Comparison of ENCODE assay signal across 14 cellular contexts in genomic region chr7:23074443-23075244, GRCh38. TPM values are rescaled to one million over a fixed set of nuclear protein-coding genes. Genes with fewer than 3 reads are reported as not detected.
DNase-seq lines count a peak whose midpoint lies in the region; ATAC-seq, FAIRE-seq and TF ChIP-seq lines count a peak whose summit lies in the region.
"Had no signal": no experiment of that assay in that cellular context is flagged by ENCODE, and none has a peak within 500 bp of the region (broad histone marks: within the 10 kb centered on the region; RNA-seq: fewer than 3 reads in every experiment).

No MANE protein-coding gene starts in this region.

- H3K9me3 ChIP-seq in ascending aorta, result no peaks in the 10 kb centered on the region
- H3K9me3 ChIP-seq in right lobe of liver, result no peaks in the 10 kb centered on the region
- H3K9me3 ChIP-seq in effector memory CD4-positive, alpha-beta T cell (ENCODE audit: control insufficient read depth, low read length), result no peaks in the 10 kb centered on the region
- H3K9me3 ChIP-seq in gastrocnemius medialis, result no peaks in the 10 kb centered on the region

- H3K9me3 Mint-ChIP-seq in WTC11, result no peaks in the 10 kb centered on the region
- H3K9me3 Mint-ChIP-seq: activated naive CD4-positive, alpha-beta T cell treated with anti-CD3 and anti-CD28 coated beads, Interleukin-2, amount 50 U/mL, for 72 hours; CD4-positive, alpha-beta T cell had no signal

- intact Hi-C loops in ascending aorta (cut with DNase I) (no loop called here), right lobe of liver (cut with DNase I) (no loop called here), gastrocnemius medialis (cut with DNase I; ENCODE audit: low total_unique reads) (no loop called here)

- H3K27ac Mint-ChIP-seq in WTC11, result no peak overlapping the region
- H3K27ac Mint-ChIP-seq: activated naive CD4-positive, alpha-beta T cell treated with anti-CD3 and anti-CD28 coated beads, Interleukin-2, amount 50 U/mL, for 72 hours; CD4-positive, alpha-beta T cell; naive thymus-derived CD4-positive, alpha-beta T cell had no signal

- H3K27me3 ChIP-seq in ascending aorta (no peaks in the 10 kb centered on the region), right lobe of liver (no peaks in the 10 kb centered on the region), gastrocnemius medialis (no peaks in the 10 kb centered on the region)
- no peaks in the 10 kb centered on the region for H3K27me3 ChIP-seq in effector memory CD4-positive, alpha-beta T cell (replicated peaks; ENCODE audit: control insufficient read depth, insufficient read depth, low read length, poor library complexity, severe bottlenecking)

- TF ChIP-seq CTCF in ascending aorta (IDR thresholded peaks at IDR 0.05), result no peak
- no peak for TF ChIP-seq CTCF in right lobe of liver (IDR thresholded peaks at IDR 0.05)
- no peak for TF ChIP-seq CTCF in WTC11 (IDR thresholded peaks at IDR 0.05)
- no peak for TF ChIP-seq CTCF in gastrocnemius medialis (IDR thresholded peaks at IDR 0.05 in 4 of 5, conservative IDR thresholded peaks at IDR 0.05 in 1 of 5)

- DNase-seq in NCI-H1105 (lab: John Stamatoyannopoulos, UW) (peak; percentile 51), ascending aorta (ENCODE audit: low spot score in 2 of 2) (no peak), right lobe of liver (no peak), WTC11 (ENCODE audit: low spot score) (no peak), C1 segment of cervical spinal cord (lab: John Stamatoyannopoulos, UW) (no peak), gastrocnemius medialis (no peak)
- DNase-seq in effector memory CD4-positive, alpha-beta T cell, result no peak
- DNase-seq: CD4-positive, alpha-beta T cell; naive thymus-derived CD4-positive, alpha-beta T cell; NCI-H524; SHP77 had no signal

- TF ChIP-seq POLR2A in right lobe of liver (IDR thresholded peaks at IDR 0.05) (no peak), gastrocnemius medialis (IDR thresholded peaks at IDR 0.05) (no peak)

- WGBS in right lobe of liver (ENCODE audit: insufficient coverage, low coverage, low lambda C conversion rate, missing lambda C conversion rate), result 22% methylated on average over 2 of the region's 2 CpGs

- peak; percentile 91 to 95 (median 93) for ATAC-seq in right lobe of liver
- ATAC-seq in WTC11, result no peak
- no peak for ATAC-seq in gastrocnemius medialis
- ATAC-seq: activated naive CD4-positive, alpha-beta T cell treated with anti-CD3 and anti-CD28 coated beads, Interleukin-2, amount 50 U/mL, for 72 hours; naive thymus-derived CD4-positive, alpha-beta T cell had no signal

- POLR2A ChIA-PET in WTC11 (lab: Charles Lee), result no interaction called here

- H3K4me1 Mint-ChIP-seq in WTC11, result peaks cover 27% of the 10 kb centered on the region
- H3K4me1 Mint-ChIP-seq: naive thymus-derived CD4-positive, alpha-beta T cell had no signal

- CTCF ChIA-PET in WTC11 (lab: Charles Lee), result no interaction called here

- peak; percentile 82 for FAIRE-seq in G401.6 (lab: Jason Lieb, UNC)
- FAIRE-seq: islet of Langerhans had no signal

- H3K36me3 Mint-ChIP-seq in WTC11, result no peaks in the 10 kb centered on the region
- H3K36me3 Mint-ChIP-seq: activated naive CD4-positive, alpha-beta T cell treated with anti-CD3 and anti-CD28 coated beads, Interleukin-2, amount 50 U/mL, for 72 hours; naive thymus-derived CD4-positive, alpha-beta T cell had no signal

- H3K4me3 ChIP-seq in ascending aorta (no peak overlapping the region), right lobe of liver (no peak overlapping the region), gastrocnemius medialis (no peak overlapping the region)
- no peak overlapping the region for H3K4me3 ChIP-seq in effector memory CD4-positive, alpha-beta T cell (ENCODE audit: insufficient read depth, low read depth, low read length, poor library complexity, severe bottlenecking)

- peak overlapping the region; percentile 22 to 67 for H3K27ac ChIP-seq in ascending aorta
- H3K27ac ChIP-seq in right lobe of liver, result no peak overlapping the region
- H3K27ac ChIP-seq in effector memory CD4-positive, alpha-beta T cell (ENCODE audit: insufficient read depth, low read length, poor library complexity, severe bottlenecking), result no peak overlapping the region
- no peak overlapping the region for H3K27ac ChIP-seq in gastrocnemius medialis

- in situ Hi-C loops in gastrocnemius medialis (cut with MboI; ENCODE audit: low sequenced_read_pairs in 4 of 4), result loop anchor here in 1 of 4 donors (25.0 kb wide), 1 partner anchor 337 kb away; the partner anchor contains the start of gene IL6

- H3K4me1 ChIP-seq in ascending aorta (peaks cover 4 to 19% of the 10 kb centered on the region in 2 donors), right lobe of liver (no peaks in the 10 kb centered on the region), gastrocnemius medialis (no peaks in the 10 kb centered on the region)
- H3K4me1 ChIP-seq in effector memory CD4-positive, alpha-beta T cell (ENCODE audit: control insufficient read depth, insufficient read depth, low read length, poor library complexity, severe bottlenecking), result no peaks in the 10 kb centered on the region

- H3K36me3 ChIP-seq in ascending aorta, result no peaks in the 10 kb centered on the region
- no peaks in the 10 kb centered on the region for H3K36me3 ChIP-seq in right lobe of liver
- H3K36me3 ChIP-seq in effector memory CD4-positive, alpha-beta T cell (ENCODE audit: control insufficient read depth, insufficient read depth, low read length), result no peaks in the 10 kb centered on the region
- H3K36me3 ChIP-seq in gastrocnemius medialis, result no peaks in the 10 kb centered on the region

- H3K4me3 Mint-ChIP-seq in WTC11, result no peak overlapping the region
- H3K4me3 Mint-ChIP-seq: CD4-positive, alpha-beta T cell; naive thymus-derived CD4-positive, alpha-beta T cell had no signal

- no peaks in the 10 kb centered on the region for H3K27me3 Mint-ChIP-seq in WTC11 (ENCODE audit: low read depth)

TF ChIP-seq in WTC11, 78 proteins besides CTCF, POLR2A, EP300 and RAD21 (continues in another document):
- no peak for TF ChIP-seq PREB (CRISPR knock-in tag; IDR thresholded peaks at IDR 0.05; ENCODE audit: borderline replicate concordance)
- TF ChIP-seq ESRRA (CRISPR knock-in tag; IDR thresholded peaks at IDR 0.05; ENCODE audit: borderline replicate concordance), result no peak
- no peak for TF ChIP-seq CREM (CRISPR knock-in tag; IDR thresholded peaks at IDR 0.05)
- no peak for TF ChIP-seq USF1 (CRISPR knock-in tag; IDR thresholded peaks at IDR 0.05)
- no peak for TF ChIP-seq TCF7 (CRISPR knock-in tag; IDR thresholded peaks at IDR 0.05; ENCODE audit: low read depth)
- no peak for TF ChIP-seq ZBTB43 (CRISPR knock-in tag; IDR thresholded peaks at IDR 0.05)
- no peak for TF ChIP-seq USF2 (CRISPR knock-in tag; IDR thresholded peaks at IDR 0.05)
- TF ChIP-seq ZNF121 (CRISPR knock-in tag; IDR thresholded peaks at IDR 0.05), result no peak

RNA-seq across cellular contexts. Expression of gene KLHL7, which starts 30.9 kb away (rescaled TPM):
- 1.2 TPM for total RNA-seq in ascending aorta
- total RNA-seq in right lobe of liver, result 1 to 10 TPM; 6.3 to 9.1 (median 7.5) TPM
- total RNA-seq in WTC11 (2021), result 65.9 to 82.1 TPM (median 69.2 TPM) in 3 replicates
- total RNA-seq in gastrocnemius medialis, result 10 to 100 TPM; 12.2 to 21.4 (median 14.9) TPM

Comparison
In these comparisons a context has a peak if more than half of its experiments do, and no peak if none do; other contexts are left out.
1. H3K27ac ChIP-seq: peak in ascending aorta (2 of 2); none in right lobe of liver (0 of 3), effector memory CD4-positive, alpha-beta T cell (single experiment) and gastrocnemius medialis (0 of 4).
2. ATAC-seq: peak in right lobe of liver (4 of 4); none in WTC11 (single experiment) and gastrocnemius medialis (0 of 2).